1 cellular context compared by ENCODE assay signal in the genomic region with DNA sequence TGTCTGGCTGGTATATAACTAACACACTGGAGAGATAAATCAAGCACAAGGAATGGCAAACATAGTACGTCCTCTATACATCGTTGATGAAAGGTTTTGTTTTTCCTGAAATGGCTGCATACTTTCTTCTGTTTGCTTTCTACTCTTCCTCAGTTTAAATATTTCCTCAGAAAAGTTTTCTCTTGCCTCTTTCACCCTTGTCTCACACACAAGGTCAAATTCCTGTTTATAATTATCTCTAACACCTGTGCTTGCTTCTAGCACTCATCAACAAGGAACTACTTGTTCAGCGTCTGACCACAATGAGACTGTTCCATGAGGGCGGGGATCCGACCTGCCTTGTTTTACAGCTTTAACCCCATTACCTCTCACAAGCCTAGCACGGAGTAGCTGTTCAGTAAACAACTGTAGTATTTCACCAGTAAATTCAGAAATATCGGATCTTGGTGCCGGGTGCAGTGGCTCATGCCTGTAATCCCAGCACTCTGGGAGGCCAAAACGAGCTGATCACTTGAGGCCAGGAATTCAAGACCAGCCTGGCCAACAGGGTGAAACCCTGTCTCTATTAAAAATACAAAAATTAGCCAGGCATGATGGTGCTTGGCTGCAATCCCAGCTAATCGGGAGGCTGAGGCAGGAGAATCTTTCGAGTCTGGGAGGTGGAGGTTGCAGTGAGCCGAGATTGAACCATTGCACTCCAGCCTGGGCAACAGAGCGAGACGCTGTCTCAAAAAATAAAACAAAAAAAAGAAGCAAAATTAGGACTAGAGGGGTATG.
TF ChIP-seq lines count a peak whose summit lies in the region.

No MANE protein-coding gene starts in this region.

TF ChIP-seq in HepG2, 621 proteins besides CTCF, POLR2A, EP300 and RAD21 (continued from another document and continues in another):
- TF ChIP-seq, protein P1, sequence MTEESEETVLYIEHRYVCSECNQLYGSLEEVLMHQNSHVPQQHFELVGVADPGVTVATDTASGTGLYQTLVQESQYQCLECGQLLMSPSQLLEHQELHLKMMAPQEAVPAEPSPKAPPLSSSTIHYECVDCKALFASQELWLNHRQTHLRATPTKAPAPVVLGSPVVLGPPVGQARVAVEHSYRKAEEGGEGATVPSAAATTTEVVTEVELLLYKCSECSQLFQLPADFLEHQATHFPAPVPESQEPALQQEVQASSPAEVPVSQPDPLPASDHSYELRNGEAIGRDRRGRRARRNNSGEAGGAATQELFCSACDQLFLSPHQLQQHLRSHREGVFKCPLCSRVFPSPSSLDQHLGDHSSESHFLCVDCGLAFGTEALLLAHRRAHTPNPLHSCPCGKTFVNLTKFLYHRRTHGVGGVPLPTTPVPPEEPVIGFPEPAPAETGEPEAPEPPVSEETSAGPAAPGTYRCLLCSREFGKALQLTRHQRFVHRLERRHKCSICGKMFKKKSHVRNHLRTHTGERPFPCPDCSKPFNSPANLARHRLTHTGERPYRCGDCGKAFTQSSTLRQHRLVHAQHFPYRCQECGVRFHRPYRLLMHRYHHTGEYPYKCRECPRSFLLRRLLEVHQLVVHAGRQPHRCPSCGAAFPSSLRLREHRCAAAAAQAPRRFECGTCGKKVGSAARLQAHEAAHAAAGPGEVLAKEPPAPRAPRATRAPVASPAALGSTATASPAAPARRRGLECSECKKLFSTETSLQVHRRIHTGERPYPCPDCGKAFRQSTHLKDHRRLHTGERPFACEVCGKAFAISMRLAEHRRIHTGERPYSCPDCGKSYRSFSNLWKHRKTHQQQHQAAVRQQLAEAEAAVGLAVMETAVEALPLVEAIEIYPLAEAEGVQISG (CRISPR knock-in tag; IDR thresholded peaks at IDR 0.05): peak; percentile 24; the same call in 1 of the 2 replicates
- TF ChIP-seq RELA (CRISPR knock-in tag; IDR thresholded peaks at IDR 0.05) (no peak), HMG20B (CRISPR knock-in tag; conservative IDR thresholded peaks at IDR 0.05) (0 out of 2 replicates have a peak, but pooled peaks have one; percentile 22), ZFP41 (CRISPR knock-in tag; IDR thresholded peaks at IDR 0.05; ENCODE audit: borderline replicate concordance) (no peak), KAT8 (CRISPR knock-in tag; IDR thresholded peaks at IDR 0.05) (peak; percentile 68), ZNF124 (CRISPR knock-in tag; IDR thresholded peaks at IDR 0.05) (0 out of 2 replicates have a peak, but pooled peaks have one; percentile 27), HOXA5 (CRISPR knock-in tag; IDR thresholded peaks at IDR 0.05) (no peak), ZSCAN20 (CRISPR knock-in tag; IDR thresholded peaks at IDR 0.05; ENCODE audit: borderline replicate concordance) (no peak), PPARG (CRISPR knock-in tag; conservative IDR thresholded peaks at IDR 0.05) (peak; percentile 86), NR2F1 (CRISPR knock-in tag; IDR thresholded peaks at IDR 0.05) (no peak), ZNF839 (CRISPR knock-in tag; IDR thresholded peaks at IDR 0.05; ENCODE audit: borderline replicate concordance) (no peak), ZNF143 (CRISPR knock-in tag; IDR thresholded peaks at IDR 0.05) (no peak), FOXC1 (CRISPR knock-in tag; IDR thresholded peaks at IDR 0.05; ENCODE audit: borderline replicate concordance) (no peak), PITX1 (CRISPR knock-in tag; IDR thresholded peaks at IDR 0.05) (0 out of 2 replicates have a peak, but pooled peaks have one; percentile 32), REPIN1 (CRISPR knock-in tag; IDR thresholded peaks at IDR 0.05; ENCODE audit: borderline replicate concordance, low read depth) (no peak), ZNF180 (CRISPR knock-in tag; IDR thresholded peaks at IDR 0.05; ENCODE audit: borderline replicate concordance, low read depth) (no peak), SUZ12 (IDR thresholded peaks at IDR 0.05; ENCODE audit: low read depth, low read length) (no peak), NCOR1 (IDR thresholded peaks at IDR 0.05; ENCODE audit: borderline replicate concordance, low read length) (no peak), FOSL2 (CRISPR knock-in tag; IDR thresholded peaks at IDR 0.05) (peak; percentile 40; the same call in 1 of the 2 replicates), ZNF101 (CRISPR knock-in tag; IDR thresholded peaks at IDR 0.05; ENCODE audit: borderline replicate concordance, low read depth) (no peak), HMG20A (CRISPR knock-in tag; IDR thresholded peaks at IDR 0.05; ENCODE audit: borderline replicate concordance) (peak; percentile 66), ZNF83 (CRISPR knock-in tag; IDR thresholded peaks at IDR 0.05; ENCODE audit: borderline replicate concordance) (no peak), RXRA (CRISPR knock-in tag; IDR thresholded peaks at IDR 0.05) (peak; percentile 48; the same call in 1 of the 2 replicates), ZNF891 (CRISPR knock-in tag; IDR thresholded peaks at IDR 0.05) (no peak), JDP2 (CRISPR knock-in tag; IDR thresholded peaks at IDR 0.05; ENCODE audit: borderline replicate concordance) (no peak), SIN3A (IDR thresholded peaks at IDR 0.05; ENCODE audit: borderline replicate concordance, low read depth, low read length) (no peak), ZNF468 (CRISPR knock-in tag; IDR thresholded peaks at IDR 0.05) (no peak), SATB2 (CRISPR knock-in tag; IDR thresholded peaks at IDR 0.05) (no peak), SMAD3 (CRISPR knock-in tag; IDR thresholded peaks at IDR 0.05) (no peak), ZNF326 (CRISPR knock-in tag; IDR thresholded peaks at IDR 0.05; ENCODE audit: borderline replicate concordance) (no peak), ELF3 (CRISPR knock-in tag; IDR thresholded peaks at IDR 0.05) (peak; percentile 82), ZNF460 (CRISPR knock-in tag; IDR thresholded peaks at IDR 0.05; ENCODE audit: borderline replicate concordance) (no peak), MED13 (CRISPR knock-in tag; IDR thresholded peaks at IDR 0.05) (no peak), ZNF296 (CRISPR knock-in tag; conservative IDR thresholded peaks at IDR 0.05) (no peak)
- TF ChIP-seq, protein P2, sequence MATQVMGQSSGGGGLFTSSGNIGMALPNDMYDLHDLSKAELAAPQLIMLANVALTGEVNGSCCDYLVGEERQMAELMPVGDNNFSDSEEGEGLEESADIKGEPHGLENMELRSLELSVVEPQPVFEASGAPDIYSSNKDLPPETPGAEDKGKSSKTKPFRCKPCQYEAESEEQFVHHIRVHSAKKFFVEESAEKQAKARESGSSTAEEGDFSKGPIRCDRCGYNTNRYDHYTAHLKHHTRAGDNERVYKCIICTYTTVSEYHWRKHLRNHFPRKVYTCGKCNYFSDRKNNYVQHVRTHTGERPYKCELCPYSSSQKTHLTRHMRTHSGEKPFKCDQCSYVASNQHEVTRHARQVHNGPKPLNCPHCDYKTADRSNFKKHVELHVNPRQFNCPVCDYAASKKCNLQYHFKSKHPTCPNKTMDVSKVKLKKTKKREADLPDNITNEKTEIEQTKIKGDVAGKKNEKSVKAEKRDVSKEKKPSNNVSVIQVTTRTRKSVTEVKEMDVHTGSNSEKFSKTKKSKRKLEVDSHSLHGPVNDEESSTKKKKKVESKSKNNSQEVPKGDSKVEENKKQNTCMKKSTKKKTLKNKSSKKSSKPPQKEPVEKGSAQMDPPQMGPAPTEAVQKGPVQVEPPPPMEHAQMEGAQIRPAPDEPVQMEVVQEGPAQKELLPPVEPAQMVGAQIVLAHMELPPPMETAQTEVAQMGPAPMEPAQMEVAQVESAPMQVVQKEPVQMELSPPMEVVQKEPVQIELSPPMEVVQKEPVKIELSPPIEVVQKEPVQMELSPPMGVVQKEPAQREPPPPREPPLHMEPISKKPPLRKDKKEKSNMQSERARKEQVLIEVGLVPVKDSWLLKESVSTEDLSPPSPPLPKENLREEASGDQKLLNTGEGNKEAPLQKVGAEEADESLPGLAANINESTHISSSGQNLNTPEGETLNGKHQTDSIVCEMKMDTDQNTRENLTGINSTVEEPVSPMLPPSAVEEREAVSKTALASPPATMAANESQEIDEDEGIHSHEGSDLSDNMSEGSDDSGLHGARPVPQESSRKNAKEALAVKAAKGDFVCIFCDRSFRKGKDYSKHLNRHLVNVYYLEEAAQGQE (IDR thresholded peaks at IDR 0.05; ENCODE audit: borderline replicate concordance in 1 of 2, low read depth in 1 of 2, low read length in 2 of 2): no peak
- TF ChIP-seq, protein P3, sequence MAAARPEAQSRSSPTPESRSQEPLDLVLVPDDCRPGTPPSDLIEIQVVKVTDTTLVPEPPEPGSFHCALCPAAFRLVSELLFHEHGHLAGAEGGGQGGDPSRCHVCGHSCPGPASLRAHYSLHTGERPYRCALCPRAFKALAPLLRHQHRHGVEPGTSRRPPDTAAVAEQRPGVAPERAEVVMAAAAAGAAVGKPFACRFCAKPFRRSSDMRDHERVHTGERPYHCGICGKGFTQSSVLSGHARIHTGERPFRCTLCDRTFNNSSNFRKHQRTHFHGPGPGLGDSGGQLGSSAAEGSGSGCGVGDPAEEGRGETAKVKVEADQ (CRISPR knock-in tag; IDR thresholded peaks at IDR 0.05; ENCODE audit: borderline replicate concordance): no peak
- TF ChIP-seq, protein P4, sequence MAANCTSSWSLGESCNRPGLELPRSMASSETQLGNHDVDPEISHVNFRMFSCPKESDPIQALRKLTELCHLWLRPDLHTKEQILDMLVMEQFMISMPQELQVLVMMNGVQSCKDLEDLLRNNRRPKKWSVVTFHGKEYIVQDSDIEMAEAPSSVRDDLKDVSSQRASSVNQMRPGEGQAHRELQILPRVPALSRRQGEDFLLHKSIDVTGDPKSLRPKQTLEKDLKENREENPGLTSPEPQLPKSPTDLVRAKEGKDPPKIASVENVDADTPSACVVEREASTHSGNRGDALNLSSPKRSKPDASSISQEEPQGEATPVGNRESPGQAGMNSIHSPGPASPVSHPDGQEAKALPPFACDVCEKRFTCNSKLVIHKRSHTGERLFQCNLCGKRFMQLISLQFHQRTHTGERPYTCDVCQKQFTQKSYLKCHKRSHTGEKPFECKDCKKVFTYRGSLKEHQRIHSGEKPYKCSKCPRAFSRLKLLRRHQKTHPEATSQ (CRISPR knock-in tag; IDR thresholded peaks at IDR 0.05; ENCODE audit: borderline replicate concordance): peak; percentile 54; the same call in 1 of the 2 replicates
- TF ChIP-seq, protein P5, sequence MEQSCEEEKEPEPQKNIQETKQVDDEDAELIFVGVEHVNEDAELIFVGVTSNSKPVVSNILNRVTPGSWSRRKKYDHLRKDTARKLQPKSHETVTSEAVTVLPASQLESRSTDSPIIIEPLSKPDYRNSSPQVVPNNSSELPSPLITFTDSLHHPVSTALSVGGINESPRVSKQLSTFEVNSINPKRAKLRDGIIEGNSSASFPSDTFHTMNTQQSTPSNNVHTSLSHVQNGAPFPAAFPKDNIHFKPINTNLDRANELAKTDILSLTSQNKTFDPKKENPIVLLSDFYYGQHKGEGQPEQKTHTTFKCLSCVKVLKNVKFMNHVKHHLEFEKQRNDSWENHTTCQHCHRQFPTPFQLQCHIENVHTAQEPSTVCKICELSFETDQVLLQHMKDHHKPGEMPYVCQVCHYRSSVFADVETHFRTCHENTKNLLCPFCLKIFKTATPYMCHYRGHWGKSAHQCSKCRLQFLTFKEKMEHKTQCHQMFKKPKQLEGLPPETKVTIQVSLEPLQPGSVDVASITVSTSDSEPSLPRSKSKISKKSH (CRISPR knock-in tag; IDR thresholded peaks at IDR 0.05; ENCODE audit: borderline replicate concordance): no peak
- TF ChIP-seq, protein P6, sequence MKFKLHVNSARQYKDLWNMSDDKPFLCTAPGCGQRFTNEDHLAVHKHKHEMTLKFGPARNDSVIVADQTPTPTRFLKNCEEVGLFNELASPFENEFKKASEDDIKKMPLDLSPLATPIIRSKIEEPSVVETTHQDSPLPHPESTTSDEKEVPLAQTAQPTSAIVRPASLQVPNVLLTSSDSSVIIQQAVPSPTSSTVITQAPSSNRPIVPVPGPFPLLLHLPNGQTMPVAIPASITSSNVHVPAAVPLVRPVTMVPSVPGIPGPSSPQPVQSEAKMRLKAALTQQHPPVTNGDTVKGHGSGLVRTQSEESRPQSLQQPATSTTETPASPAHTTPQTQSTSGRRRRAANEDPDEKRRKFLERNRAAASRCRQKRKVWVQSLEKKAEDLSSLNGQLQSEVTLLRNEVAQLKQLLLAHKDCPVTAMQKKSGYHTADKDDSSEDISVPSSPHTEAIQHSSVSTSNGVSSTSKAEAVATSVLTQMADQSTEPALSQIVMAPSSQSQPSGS (CRISPR knock-in tag; IDR thresholded peaks at IDR 0.05): 0 out of 2 replicates have a peak, but pooled peaks have one; percentile 45
- TF ChIP-seq, protein P7, sequence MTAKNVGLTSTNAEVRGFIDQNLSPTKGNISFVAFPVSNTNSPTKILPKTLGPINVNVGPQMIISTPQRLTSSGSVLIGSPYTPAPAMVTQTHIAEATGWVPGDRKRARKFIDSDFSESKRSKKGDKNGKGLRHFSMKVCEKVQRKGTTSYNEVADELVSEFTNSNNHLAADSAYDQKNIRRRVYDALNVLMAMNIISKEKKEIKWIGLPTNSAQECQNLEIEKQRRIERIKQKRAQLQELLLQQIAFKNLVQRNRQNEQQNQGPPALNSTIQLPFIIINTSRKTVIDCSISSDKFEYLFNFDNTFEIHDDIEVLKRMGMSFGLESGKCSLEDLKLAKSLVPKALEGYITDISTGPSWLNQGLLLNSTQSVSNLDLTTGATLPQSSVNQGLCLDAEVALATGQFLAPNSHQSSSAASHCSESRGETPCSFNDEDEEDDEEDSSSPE (CRISPR knock-in tag; IDR thresholded peaks at IDR 0.05): 0 out of 2 replicates have a peak, but pooled peaks have one; percentile 5
- TF ChIP-seq, protein P8, sequence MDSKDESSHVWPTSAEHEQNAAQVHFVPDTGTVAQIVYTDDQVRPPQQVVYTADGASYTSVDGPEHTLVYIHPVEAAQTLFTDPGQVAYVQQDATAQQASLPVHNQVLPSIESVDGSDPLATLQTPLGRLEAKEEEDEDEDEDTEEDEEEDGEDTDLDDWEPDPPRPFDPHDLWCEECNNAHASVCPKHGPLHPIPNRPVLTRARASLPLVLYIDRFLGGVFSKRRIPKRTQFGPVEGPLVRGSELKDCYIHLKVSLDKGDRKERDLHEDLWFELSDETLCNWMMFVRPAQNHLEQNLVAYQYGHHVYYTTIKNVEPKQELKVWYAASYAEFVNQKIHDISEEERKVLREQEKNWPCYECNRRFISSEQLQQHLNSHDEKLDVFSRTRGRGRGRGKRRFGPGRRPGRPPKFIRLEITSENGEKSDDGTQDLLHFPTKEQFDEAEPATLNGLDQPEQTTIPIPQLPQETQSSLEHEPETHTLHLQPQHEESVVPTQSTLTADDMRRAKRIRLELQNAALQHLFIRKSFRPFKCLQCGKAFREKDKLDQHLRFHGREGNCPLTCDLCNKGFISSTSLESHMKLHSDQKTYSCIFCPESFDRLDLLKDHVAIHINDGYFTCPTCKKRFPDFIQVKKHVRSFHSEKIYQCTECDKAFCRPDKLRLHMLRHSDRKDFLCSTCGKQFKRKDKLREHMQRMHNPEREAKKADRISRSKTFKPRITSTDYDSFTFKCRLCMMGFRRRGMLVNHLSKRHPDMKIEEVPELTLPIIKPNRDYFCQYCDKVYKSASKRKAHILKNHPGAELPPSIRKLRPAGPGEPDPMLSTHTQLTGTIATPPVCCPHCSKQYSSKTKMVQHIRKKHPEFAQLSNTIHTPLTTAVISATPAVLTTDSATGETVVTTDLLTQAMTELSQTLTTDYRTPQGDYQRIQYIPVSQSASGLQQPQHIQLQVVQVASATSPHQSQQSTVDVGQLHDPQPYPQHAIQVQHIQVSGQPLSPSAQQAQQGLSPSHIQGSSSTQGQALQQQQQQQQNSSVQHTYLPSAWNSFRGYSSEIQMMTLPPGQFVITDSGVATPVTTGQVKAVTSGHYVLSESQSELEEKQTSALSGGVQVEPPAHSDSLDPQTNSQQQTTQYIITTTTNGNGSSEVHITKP (CRISPR knock-in tag; IDR thresholded peaks at IDR 0.05; ENCODE audit: low read depth): peak; percentile 56; the same call in 1 of the 2 replicates
